8 cellular contexts compared by ENCODE assay signal in genomic region chr7:77199008-77199966, GRCh38. TPM values are rescaled to one million over a fixed set of nuclear protein-coding genes. Genes with fewer than 3 reads are reported as not detected.
DNase-seq lines count a peak whose midpoint lies in the region; ATAC-seq lines count a peak whose summit lies in the region.

TSS of gene FGL2 (minus strand) at chr7:77199819. CDS start at chr7:77199793, 26 bp downstream.

- H3K4me3 ChIP-seq in stomach smooth muscle (ENCODE audit: low read length in 2 of 2): peak within 1 kb of the TSS; percentile 93 to 96

- no peaks in the 10 kb centered on the region for H3K27me3 ChIP-seq in stomach smooth muscle (ENCODE audit: control insufficient read depth in 1 of 2, insufficient read depth in 2 of 2, low read length in 2 of 2)

- no peaks in the 10 kb centered on the region for H3K36me3 Mint-ChIP-seq in activated CD4-positive, alpha-beta T cell treated with anti-CD3 and anti-CD28 coated beads for 36 hours (ENCODE audit: low read depth)

- H3K27me3 Mint-ChIP-seq in activated CD4-positive, alpha-beta T cell treated with anti-CD3 and anti-CD28 coated beads for 36 hours: no peaks in the 10 kb centered on the region

- H3K9me3 ChIP-seq in stomach smooth muscle (ENCODE audit: control insufficient read depth in 2 of 2, low read length in 2 of 2): no peaks in the 10 kb centered on the region

- H3K4me1 Mint-ChIP-seq in activated CD4-positive, alpha-beta T cell treated with anti-CD3 and anti-CD28 coated beads for 36 hours: peaks cover 25% of the 10 kb centered on the region

- peak within 1 kb of the TSS; percentile 83 to 91 for H3K9ac ChIP-seq in stomach smooth muscle (ENCODE audit: low read length in 2 of 2)

- DNase-seq in A172 (ENCODE audit: low spot score) (peak; percentile 48), mesenteric fat pad (ENCODE audit: low spot score) (no peak), cerebellar nuclear complex (lab: John Stamatoyannopoulos, UW) (no peak), cortex of kidney (lab: John Stamatoyannopoulos, UW) (no peak)
- DNase-seq in activated CD4-positive, alpha-beta T cell treated with anti-CD3 and anti-CD28 coated beads for 36 hours: peak; percentile 53
- peak; percentile 1 for DNase-seq in effector CD8-positive, alpha-beta T cell (lab: John Stamatoyannopoulos, UW)

- H3K9me3 Mint-ChIP-seq in activated CD4-positive, alpha-beta T cell treated with anti-CD3 and anti-CD28 coated beads for 36 hours (ENCODE audit: low read depth): no peaks in the 10 kb centered on the region

- peaks cover 4% of the 10 kb centered on the region for H3K4me1 ChIP-seq in stomach smooth muscle (ENCODE audit: control insufficient read depth, insufficient read depth, low read length)

- peak within 1 kb of the TSS; percentile 59 for H3K27ac Mint-ChIP-seq in activated CD4-positive, alpha-beta T cell treated with anti-CD3 and anti-CD28 coated beads for 36 hours

- H3K27ac ChIP-seq in stomach smooth muscle (ENCODE audit: low read length): peak within 1 kb of the TSS; percentile 85

- peak within 1 kb of the TSS; percentile 69 for H3K4me3 Mint-ChIP-seq in activated CD4-positive, alpha-beta T cell treated with anti-CD3 and anti-CD28 coated beads for 36 hours

- intact Hi-C loops in activated CD4-positive, alpha-beta T cell treated with anti-CD3 and anti-CD28 coated beads for 36 hours (cut with DNase I, micrococcal nuclease): no loop called here

- peak; percentile 22 for ATAC-seq in HG03095 (IDR thresholded peaks at IDR 0.05; ENCODE audit: unreplicated experiment)
- ATAC-seq in activated CD4-positive, alpha-beta T cell treated with anti-CD3 and anti-CD28 coated beads for 36 hours: peak; percentile 80

- no peaks in the 10 kb centered on the region for H3K36me3 ChIP-seq in stomach smooth muscle (ENCODE audit: control insufficient read depth in 2 of 2, insufficient read depth in 2 of 2, low read length in 2 of 2)

- CTCF ChIA-PET in activated CD4-positive, alpha-beta T cell treated with anti-CD3 and anti-CD28 coated beads for 36 hours (lab: Charles Lee): interaction anchor here (1.2 kb wide), 1 partner anchor 133 kb away, joined by 4 read pairs; no protein-coding TSS in a partner anchor

- POLR2A ChIA-PET in activated CD4-positive, alpha-beta T cell treated with anti-CD3 and anti-CD28 coated beads for 36 hours (lab: Charles Lee): no interaction called here

RNA-seq across cellular contexts. Expression of gene FGL2, which starts in this region (rescaled TPM):
- total RNA-seq in A172 (2014; rRNA removed; shearing (Covaris generic)): 0.09 TPM in 1 of 2 replicates, not detected in the other
- under 1 TPM; 0.16 TPM for total RNA-seq in activated CD4-positive, alpha-beta T cell treated with anti-CD3 and anti-CD28 coated beads for 36 hours
- total RNA-seq in mesenteric fat pad: 34.4 TPM

Comparison
In these comparisons a context has a peak if more than half of its experiments do, and no peak if none do; other contexts are left out.
1. RNA of gene FGL2 (total RNA-seq): 34.4 TPM in mesenteric fat pad (single experiment); 0.16 TPM in activated CD4-positive, alpha-beta T cell treated with anti-CD3 and anti-CD28 coated beads for 36 hours and 0.09 TPM in A172; every median in the first group is over 10 times any median in the second.
2. Peak in DNase-seq in A172; RNA of the gene not detected or under 1 TPM.
3. Peak in DNase-seq and ATAC-seq in activated CD4-positive, alpha-beta T cell treated with anti-CD3 and anti-CD28 coated beads for 36 hours; RNA of the gene not detected or under 1 TPM.